In genomic region chr15:94844533-94845390, GRCh38 we compare ENCODE assay signal across 1 cellular context.
TF ChIP-seq lines count a peak whose summit lies in the region.

No MANE protein-coding gene starts in this region.

TF ChIP-seq in HepG2, 621 proteins besides CTCF, POLR2A, EP300 and RAD21 (continued from another document and continues in another):
- TF ChIP-seq ZNF280D (CRISPR knock-in tag; IDR thresholded peaks at IDR 0.05) (0 out of 2 replicates have a peak, but pooled peaks have one; percentile 54), ZNF704 (CRISPR knock-in tag; IDR thresholded peaks at IDR 0.05; ENCODE audit: borderline replicate concordance) (peak; percentile 89; the same call in 1 of the 2 replicates), MAFF (IDR thresholded peaks at IDR 0.05; ENCODE audit: low read depth, low read length) (no peak), SMAD9 (CRISPR knock-in tag; IDR thresholded peaks at IDR 0.05) (no peak), PRPF4 (IDR thresholded peaks at IDR 0.05; ENCODE audit: low read depth, low read length, poor library complexity, severe bottlenecking) (no peak), ZNF577 (CRISPR knock-in tag; IDR thresholded peaks at IDR 0.05; ENCODE audit: borderline replicate concordance, low read depth) (no peak), ZKSCAN8 (CRISPR knock-in tag; IDR thresholded peaks at IDR 0.05; ENCODE audit: borderline replicate concordance) (no peak), ZNF737 (CRISPR knock-in tag; IDR thresholded peaks at IDR 0.05; ENCODE audit: borderline replicate concordance) (no peak), ZBTB20 (CRISPR knock-in tag; IDR thresholded peaks at IDR 0.05; ENCODE audit: borderline replicate concordance, low read depth) (no peak), MAF1 (CRISPR knock-in tag; IDR thresholded peaks at IDR 0.05; ENCODE audit: borderline replicate concordance) (no peak), FOXO4 (CRISPR knock-in tag; conservative IDR thresholded peaks at IDR 0.05) (no peak), ZNF160 (CRISPR knock-in tag; IDR thresholded peaks at IDR 0.05) (no peak), RBFOX2 (IDR thresholded peaks at IDR 0.05; ENCODE audit: low read depth, low read length) (peak; percentile 72), ZNF644 (CRISPR knock-in tag; IDR thresholded peaks at IDR 0.05; ENCODE audit: low read depth) (no peak), DR1 (CRISPR knock-in tag; IDR thresholded peaks at IDR 0.05) (no peak), SRSF4 (IDR thresholded peaks at IDR 0.05; ENCODE audit: low read depth, low read length, poor library complexity, severe bottlenecking) (no peak), ZBTB1 (CRISPR knock-in tag; IDR thresholded peaks at IDR 0.05; ENCODE audit: borderline replicate concordance) (no peak), UBTF (CRISPR knock-in tag; IDR thresholded peaks at IDR 0.05) (peak; percentile 88), ZFP82 (CRISPR knock-in tag; IDR thresholded peaks at IDR 0.05; ENCODE audit: borderline replicate concordance) (peak; percentile 61; the same call in 1 of the 2 replicates), RARG (CRISPR knock-in tag; IDR thresholded peaks at IDR 0.05; ENCODE audit: low read depth) (no peak), RXRA (CRISPR knock-in tag; IDR thresholded peaks at IDR 0.05) (peak; percentile 44; the same call in 1 of the 2 replicates), PHF20 (CRISPR knock-in tag; IDR thresholded peaks at IDR 0.05) (no peak), ZNF646 (CRISPR knock-in tag; IDR thresholded peaks at IDR 0.05) (no peak), ZNF841 (CRISPR knock-in tag; IDR thresholded peaks at IDR 0.05; ENCODE audit: borderline replicate concordance) (no peak), LCORL (IDR thresholded peaks at IDR 0.05) (no peak), LCORL (CRISPR knock-in tag; IDR thresholded peaks at IDR 0.05) (0 out of 2 replicates have a peak, but pooled peaks have one; percentile 24), ADNP (CRISPR knock-in tag; IDR thresholded peaks at IDR 0.05) (no peak), ZBTB39 (CRISPR knock-in tag; IDR thresholded peaks at IDR 0.05) (no peak), ZNF354B (CRISPR knock-in tag; IDR thresholded peaks at IDR 0.05) (no peak), MNT (IDR thresholded peaks at IDR 0.05) (no peak), TEF (CRISPR knock-in tag; IDR thresholded peaks at IDR 0.05) (0 out of 2 replicates have a peak, but pooled peaks have one; percentile 10), ZNF598 (CRISPR knock-in tag; IDR thresholded peaks at IDR 0.05; ENCODE audit: borderline replicate concordance) (no peak), SRSF1 (optimal IDR thresholded peaks at IDR 0.05; ENCODE audit: low read depth, low read length) (no peak), PAF1 (CRISPR knock-in tag; IDR thresholded peaks at IDR 0.05) (no peak), ZNF333 (CRISPR knock-in tag; IDR thresholded peaks at IDR 0.05; ENCODE audit: borderline replicate concordance) (no peak), ZNF337 (CRISPR knock-in tag; IDR thresholded peaks at IDR 0.05; ENCODE audit: borderline replicate concordance, low read depth) (no peak), AHR (CRISPR knock-in tag; IDR thresholded peaks at IDR 0.05) (peak; percentile 11; the same call in 1 of the 2 replicates), ZSCAN20 (CRISPR knock-in tag; IDR thresholded peaks at IDR 0.05; ENCODE audit: borderline replicate concordance) (no peak), TCF7 (IDR thresholded peaks at IDR 0.05; ENCODE audit: low read depth) (peak; percentile 86), SNAPC2 (CRISPR knock-in tag; IDR thresholded peaks at IDR 0.05) (no peak), ZNF382 (CRISPR knock-in tag; IDR thresholded peaks at IDR 0.05; ENCODE audit: borderline replicate concordance) (no peak), HNRNPL (IDR thresholded peaks at IDR 0.05; ENCODE audit: low read depth, low read length) (no peak), ZNF619 (CRISPR knock-in tag; IDR thresholded peaks at IDR 0.05) (no peak), CREB1 (IDR thresholded peaks at IDR 0.05) (no peak), CREB1 (CRISPR knock-in tag; IDR thresholded peaks at IDR 0.05) (no peak; the same call in 1 of the 2 replicates)
